30 cellular contexts compared by ENCODE assay signal in the genomic region with DNA sequence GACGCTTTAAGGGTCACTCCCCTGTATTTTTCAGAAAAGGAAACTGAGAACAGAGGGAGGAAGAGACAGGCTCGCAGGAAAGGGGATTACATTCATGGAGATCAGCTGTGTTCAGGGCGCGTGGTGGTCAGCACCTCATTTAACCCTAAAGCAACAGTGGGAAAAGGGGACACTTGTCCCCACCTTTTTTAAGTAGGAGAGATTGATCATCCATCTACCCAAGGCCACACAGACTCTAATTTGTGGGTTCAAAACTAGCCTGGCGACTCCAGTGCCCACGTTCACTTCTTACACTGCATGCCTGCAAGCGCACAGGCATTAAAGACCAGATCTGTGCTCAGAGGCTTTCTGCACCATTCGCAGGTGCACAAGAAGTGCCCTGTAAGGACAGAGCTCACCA.
"Had no signal": no experiment of that assay in that cellular context is flagged by ENCODE, and none has a peak within 500 bp of the region (broad histone marks: within the 10 kb centered on the region; RNA-seq: fewer than 3 reads in every experiment).

No MANE protein-coding gene starts in this region.

- H3K4me3 ChIP-seq: ascending aorta, cardiac muscle cell had no signal

- ATAC-seq: activated CD8-positive, alpha-beta T cell treated with anti-CD3 and anti-CD28 coated beads for 36 hours; activated naive CD8-positive, alpha-beta T cell treated with anti-CD3 and anti-CD28 coated beads, Interleukin-2, amount 50 U/mL, for 24 hours; activated T-cell treated with anti-CD3 and anti-CD28 coated beads, Interleukin-2, amount 50 U/mL, for 4 hours; activated T-cell treated with anti-CD3 and anti-CD28 coated beads, Interleukin-2, amount 50 U/mL, for 72 hours; activated T-helper 17 cell treated with anti-CD3 and anti-CD28 coated beads, Interleukin-2, amount 50 U/mL, for 72 hours had no signal

- H3K36me3 ChIP-seq: cardiac muscle cell had no signal

- H3K27me3 ChIP-seq: ascending aorta, cardiac muscle cell had no signal

- H3K9me3 ChIP-seq: ascending aorta had no signal

- H3K27ac ChIP-seq: ascending aorta, cardiac muscle cell had no signal

- DNase-seq: activated B cell treated with CpG ODN at 0.5 μM for 24 hours; activated CD4-positive, alpha-beta memory T cell treated with anti-CD3 and anti-CD28 coated beads for 36 hours; activated CD4-positive, alpha-beta T cell treated with anti-CD3 and anti-CD28 coated beads for 4 hours; activated CD4-positive, alpha-beta T cell treated with anti-CD3 and anti-CD28 coated beads, Interleukin-2, amount 10 ng/mL, durations not matched to agents 24 days and 14 days; activated CD4-positive, alpha-beta T cell treated with anti-CD3 and anti-CD28 coated beads, Interleukin-2, amount 50 U/mL, for 1 hour; activated CD4-positive, alpha-beta T cell treated with anti-CD3 and anti-CD28 coated beads, Interleukin-2, amount 50 U/mL, for 4 hours; activated CD4-positive, CD25-positive, alpha-beta regulatory T cell treated with anti-CD3 and anti-CD28 coated beads, Interleukin-2, amount 50 U/mL, for 72 hours; activated CD8-positive, alpha-beta memory T cell treated with anti-CD3 and anti-CD28 coated beads, Interleukin-2, amount 50 U/mL, for 4 hours; activated CD8-positive, alpha-beta T cell treated with anti-CD3 and anti-CD28 coated beads for 36 hours; activated effector memory CD4-positive, alpha-beta T cell treated with anti-CD3 and anti-CD28 coated beads, Interleukin-2, amount 50 U/mL, for 16 hours; activated gamma-delta T cell treated with Interleukin-2 at 50 U/mL for 16 hours; activated naive CD4-positive, alpha-beta T cell; activated naive CD4-positive, alpha-beta T cell treated with anti-CD3 and anti-CD28 coated beads for 36 hours; activated naive CD8-positive, alpha-beta T cell treated with anti-CD3 and anti-CD28 coated beads, Interleukin-2, amount 10 ng/mL, durations not matched to agents 7 days and 5 days; activated naive CD8-positive, alpha-beta T cell treated with anti-CD3 and anti-CD28 coated beads, Interleukin-2, amount 50 U/mL, for 24 hours; activated T-cell treated with anti-CD3 and anti-CD28 coated beads for 4 hours; activated T-cell treated with anti-CD3 and anti-CD28 coated beads, Interleukin-2, amount 50 U/mL, for 1 hour; activated T-cell treated with anti-CD3 and anti-CD28 coated beads, Interleukin-2, amount 50 U/mL, for 4 hours; activated T-cell treated with anti-CD3 and anti-CD28 coated beads, Interleukin-2, amount 50 U/mL, for 72 hours; amygdala; anterior cingulate cortex; caudate nucleus; cerebellar nuclear complex; SW 1271; T-helper 1 cell; T-helper 2 cell; T-helper 9 cell had no signal

- H3K4me1 ChIP-seq: ascending aorta had no signal
